ENCODE assay signal across 8 cellular contexts in the genomic region with DNA sequence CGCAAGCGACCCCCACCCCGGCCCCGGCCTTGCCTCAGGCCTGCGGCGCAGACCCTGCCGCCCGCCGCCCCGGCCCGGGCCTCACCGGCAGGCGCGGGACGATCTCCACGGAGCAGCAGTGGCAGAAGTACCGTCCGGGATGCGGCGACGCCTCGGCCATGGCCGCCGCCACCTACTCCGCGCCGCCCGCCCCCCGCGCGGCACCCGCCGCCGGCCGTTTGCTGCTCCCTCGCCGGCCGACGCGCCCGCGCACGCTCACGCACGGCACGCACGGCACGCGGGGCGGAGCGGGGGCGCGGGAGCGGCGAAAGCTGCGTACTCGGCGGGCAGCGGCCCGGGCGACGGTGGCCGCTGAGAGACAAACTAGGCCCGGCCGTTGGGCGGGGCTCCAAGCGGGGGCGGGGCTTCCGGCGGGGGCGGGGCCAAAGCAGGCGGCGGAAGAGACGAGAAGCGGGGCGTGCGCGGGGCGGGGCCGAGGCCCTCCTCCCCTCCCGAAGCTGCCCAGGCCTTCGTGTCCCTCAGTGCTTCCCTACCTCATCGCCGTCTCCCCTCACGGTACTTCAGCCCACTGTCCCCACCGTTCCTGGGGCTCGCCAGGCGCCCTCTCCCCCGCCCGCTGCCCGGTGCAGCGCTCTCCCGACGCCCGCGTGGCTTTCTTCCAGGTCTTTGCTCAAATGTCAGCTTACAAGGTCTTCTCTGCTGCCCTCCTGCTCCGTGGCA. TPM values are rescaled to one million over a fixed set of nuclear protein-coding genes. Genes with fewer than 3 reads are reported as not detected.
A peak's percentile ranks its signal among the peaks of the same experiment; 100 is the strongest.
DNase-seq lines count a peak whose midpoint lies in the region; ATAC-seq, FAIRE-seq and TF ChIP-seq lines count a peak whose summit lies in the region.

Gene RNF126, minus strand, starts transcription at position 253 of the 720 bp plus-strand sequence. Its CDS starts 93 bp downstream, at position 160.

- H3K79me2 ChIP-seq in H1 (ENCODE audit: control insufficient read depth in 1 of 2, insufficient read depth in 2 of 2, low read length in 2 of 2) = peaks cover 45 to 48% of the 10 kb centered on the region in 2 experiments

- H3K9ac ChIP-seq in H1 (replicated peaks in 1 of 4; ENCODE audit: extremely low read depth in 1 of 4, low read depth in 3 of 4, low read length in 3 of 4) (peak within 1 kb of the TSS; percentile 59 to 85 (median 78)), mesenchymal stem cell (ENCODE audit: low read length) (peak within 1 kb of the TSS; percentile 90)

- H4K20me1 ChIP-seq in H1 (replicated peaks in 1 of 2; ENCODE audit: control insufficient read depth in 1 of 2, insufficient read depth in 2 of 2, low read length in 2 of 2) = peaks cover 29 to 30% of the 10 kb centered on the region in 2 experiments

- TF ChIP-seq EP300 in H1 (IDR thresholded peaks at IDR 0.05; ENCODE audit: borderline replicate concordance in 1 of 2, low read depth in 2 of 2, low read length in 2 of 2) = no peak

- H4K8ac ChIP-seq in H1 (ENCODE audit: extremely low read depth, insufficient read depth, low read length) = peak within 1 kb of the TSS; percentile 93
- peak within 1 kb of the TSS; percentile 100 for H4K8ac ChIP-seq in mesenchymal stem cell (ENCODE audit: low read length)

- no peak within 1 kb of the TSS for H4K5ac ChIP-seq in H1 (ENCODE audit: insufficient read length, low read depth, low read length)

- H3K9me3 ChIP-seq in H1 (ENCODE audit: insufficient read depth in 2 of 2, low read depth in 1 of 2, low read length in 1 of 2) = peaks cover 5 to 6% of the 10 kb centered on the region in 2 experiments; a peak in 2 of 4 replicates
- no peaks in the 10 kb centered on the region for H3K9me3 ChIP-seq in mesenchymal stem cell (ENCODE audit: control insufficient read depth, low read length)

- no peak within 1 kb of the TSS for H3K56ac ChIP-seq in H1 (replicated peaks; ENCODE audit: insufficient read length, low read depth, low read length)

- H2AFZ ChIP-seq in H1 (ENCODE audit: low read length) (peak within 1 kb of the TSS; percentile 1; the same call in 1 of the 2 replicates), mesenchymal stem cell (ENCODE audit: low read depth, low read length) (peak within 1 kb of the TSS; percentile 90)

- peak within 1 kb of the TSS; percentile 91 to 97 for H3K4me3 Mint-ChIP-seq in CD14-positive monocyte

- H2BK12ac ChIP-seq in H1 (ENCODE audit: low read depth, low read length) (0 out of 2 replicates have a peak within 1 kb of the TSS, but pooled peaks have one; percentile 1), mesenchymal stem cell (ENCODE audit: low read length in 2 of 2) (peak within 1 kb of the TSS; percentile 51 to 95)

- H3K14ac ChIP-seq in H1 (ENCODE audit: insufficient read length) (no peak within 1 kb of the TSS), mesenchymal stem cell (ENCODE audit: low read length in 2 of 2) (peak within 1 kb of the TSS; percentile 83 to 97)

- POLR2A ChIA-PET in H1 (lab: Charles Lee; ENCODE audit: partially characterized antibody) = interaction anchor here (0.6 to 1.6 kb wide), 14 partner anchors 11 to 719 kb away, joined by 3 to 10 read pairs (median 3); no protein-coding TSS in a partner anchor

- H3K4ac ChIP-seq in H1 (replicated peaks; ENCODE audit: insufficient read length, low read depth, low read length) (peak within 1 kb of the TSS; percentile 78), mesenchymal stem cell (ENCODE audit: low read depth in 1 of 2, low read length in 2 of 2) (peak within 1 kb of the TSS; percentile 97)

- no peak for TF ChIP-seq CTCF in CD14-positive monocyte (IDR thresholded peaks at IDR 0.05)
- no peak for TF ChIP-seq CTCF in H1 (IDR thresholded peaks at IDR 0.05; ENCODE audit: control extremely low read depth in 1 of 3, insufficient read depth in 1 of 3, low read depth in 1 of 3, low read length in 3 of 3)

- H4K91ac ChIP-seq in H1 (replicated peaks; ENCODE audit: insufficient read length, low read length) = peak within 1 kb of the TSS; percentile 55
- peak within 1 kb of the TSS; percentile 97 for H4K91ac ChIP-seq in mesenchymal stem cell (ENCODE audit: low read length)

- H2AK5ac ChIP-seq in H1 (ENCODE audit: low read depth, low read length) = peak within 1 kb of the TSS; percentile 60; the same call in 1 of the 2 replicates
- peak within 1 kb of the TSS; percentile 99 for H2AK5ac ChIP-seq in mesenchymal stem cell (ENCODE audit: low read length, severe bottlenecking)

- H3K4me2 ChIP-seq in H1 (ENCODE audit: insufficient read depth in 1 of 2, low read depth in 2 of 2, low read length in 2 of 2) = peak within 1 kb of the TSS; percentile 80 to 93
- peak within 1 kb of the TSS; percentile 59 for H3K4me2 ChIP-seq in mesenchymal stem cell (ENCODE audit: low read length, poor library complexity, severe bottlenecking)

- CTCF ChIA-PET in H1 (lab: Charles Lee; ENCODE audit: partially characterized antibody) = interaction anchor here (0.7 to 1.2 kb wide), 5 partner anchors 45 to 78 kb away, joined by 3 to 5 read pairs (median 3); partner anchors contain the start of gene PALM

- peak within 1 kb of the TSS; percentile 86 to 96 (median 93) for H3K27ac Mint-ChIP-seq in CD14-positive monocyte

- H3K27me3 ChIP-seq in H1 (replicated peaks in 1 of 4; ENCODE audit: control insufficient read depth in 3 of 4, extremely low read depth in 1 of 4, insufficient read depth in 3 of 4, low read length in 3 of 4) = peaks cover 0 to 6% (median 2%) of the 10 kb centered on the region in 4 experiments; a peak in 1 of 7 replicates
- H3K27me3 ChIP-seq in mesenchymal stem cell (ENCODE audit: control insufficient read depth in 1 of 2, insufficient read depth in 1 of 2, low read length in 2 of 2) = no peaks in the 10 kb centered on the region

- peaks cover 2 to 17% of the 10 kb centered on the region in 2 donors for H3K36me3 Mint-ChIP-seq in CD14-positive monocyte

- H3K36me3 ChIP-seq in H1 (ENCODE audit: control insufficient read depth in 2 of 4, insufficient read depth in 4 of 4, low read length in 3 of 4) (no peaks in the 10 kb centered on the region; a peak in 1 of 8 replicates), mesenchymal stem cell (ENCODE audit: control insufficient read depth in 1 of 2, insufficient read depth in 2 of 2, low read depth in 1 of 2, low read length in 2 of 2) (peaks cover 0 to 34% of the 10 kb centered on the region in 2 experiments)

- FAIRE-seq in HTR-8/SVneo (lab: Jason Lieb, UNC) = peak; percentile 81
- FAIRE-seq in H1 (lab: Jason Lieb, UNC) = no peak

- H3K4me1 ChIP-seq in H1 (replicated peaks in 1 of 4; ENCODE audit: control insufficient read depth in 3 of 4, insufficient read depth in 4 of 4, low read length in 3 of 4) = peaks cover 0 to 14% (median 6%) of the 10 kb centered on the region in 4 experiments; a peak in 5 of 7 replicates
- H3K4me1 ChIP-seq in mesenchymal stem cell (ENCODE audit: control insufficient read depth, insufficient read depth, low read depth, low read length) = peaks cover 38% of the 10 kb centered on the region

- H2BK20ac ChIP-seq in H1 (ENCODE audit: low read length) = no peak within 1 kb of the TSS

- no peak for TF ChIP-seq RAD21 in H1 (IDR thresholded peaks at IDR 0.05 in 1 of 2, conservative IDR thresholded peaks at IDR 0.05 in 1 of 2; ENCODE audit: low read depth in 2 of 2, low read length in 2 of 2)

- H3K18ac ChIP-seq in H1 (ENCODE audit: extremely low read depth, low read length) (peak within 1 kb of the TSS; percentile 71), mesenchymal stem cell (ENCODE audit: low read depth in 1 of 2, low read length in 2 of 2) (peak within 1 kb of the TSS; percentile 95 to 97)

- H3K23ac ChIP-seq in H1 (ENCODE audit: insufficient read length) (no peak within 1 kb of the TSS), mesenchymal stem cell (ENCODE audit: low read length in 2 of 2) (peak within 1 kb of the TSS; percentile 75 to 82)

- peaks cover 0 to 1% (median 0%) of the 10 kb centered on the region in 3 donors for H3K27me3 Mint-ChIP-seq in CD14-positive monocyte (ENCODE audit: low read depth in 3 of 3)

- DNase-seq in CD14-positive monocyte (ENCODE audit: low spot score) (peak; percentile 88), HTR-8/SVneo (ENCODE audit: insufficient read length, low spot score) (peak; percentile 74), NOMO-1 treated with DMSO at 0.1 percent for 48 hours (lab: John Stamatoyannopoulos, UW; ENCODE audit: unreplicated experiment) (peak; percentile 89), H1 (ENCODE audit: low read depth in 1 of 2, low spot score in 2 of 2) (peak; percentile 53 to 88), mesenchymal stem cell (peak; percentile 86)
- DNase-seq in activated CD8-positive, alpha-beta memory T cell treated with anti-CD3 and anti-CD28 coated beads for 48 hours (ENCODE audit: low read depth in 2 of 3, low spot score in 2 of 3) = peak; percentile 90 to 96 (median 93)
- peak; percentile 85 for DNase-seq in stimulated activated CD8-positive, alpha-beta memory T cell treated with anti-CD3 and anti-CD28 coated beads, Interleukin-12 subunit alpha, Interleukin-12 subunit beta, amount 100 ng/mL, for 24 hours (ENCODE audit: extremely low read depth)

- H2BK15ac ChIP-seq in H1 (ENCODE audit: low read length) (peak within 1 kb of the TSS; percentile 19; the same call in 1 of the 2 replicates), mesenchymal stem cell (ENCODE audit: low read depth, poor library complexity, severe bottlenecking) (peak within 1 kb of the TSS; percentile 78)

- H2BK5ac ChIP-seq in H1 (ENCODE audit: low read depth, low read length) = peak within 1 kb of the TSS; percentile 61; the same call in 1 of the 2 replicates
- peak within 1 kb of the TSS; percentile 50 for H2BK5ac ChIP-seq in mesenchymal stem cell (ENCODE audit: low read depth, low read length, poor library complexity, severe bottlenecking)

- peak within 1 kb of the TSS; percentile 55 for H3K27ac ChIP-seq in H1 (ENCODE audit: low read depth, low read length)
- H3K27ac ChIP-seq in mesenchymal stem cell (ENCODE audit: low read length, poor library complexity, severe bottlenecking) = peak within 1 kb of the TSS; percentile 67

- H2BK120ac ChIP-seq in H1 (replicated peaks; ENCODE audit: low read depth, low read length) (no peak within 1 kb of the TSS), mesenchymal stem cell (ENCODE audit: low read depth, low read length) (peak within 1 kb of the TSS; percentile 64)

- no peak; a peak in 1 of 3 replicates for TF ChIP-seq POLR2A in H1 (IDR thresholded peaks at IDR 0.05; ENCODE audit: control extremely low read depth in 1 of 2, low read depth in 2 of 2, low read length in 2 of 2)

- H3K9me3 Mint-ChIP-seq in CD14-positive monocyte = peaks cover 0 to 4% (median 0%) of the 10 kb centered on the region in 7 donors

- peak within 1 kb of the TSS; percentile 76 to 99 (median 78) for H3K4me3 ChIP-seq in H1 (ENCODE audit: extremely low read depth in 1 of 4, insufficient read depth in 2 of 4, low read depth in 3 of 4, low read length in 4 of 4)
- peak within 1 kb of the TSS; percentile 90 to 98 for H3K4me3 ChIP-seq in mesenchymal stem cell (ENCODE audit: insufficient read depth in 1 of 2, low read depth in 1 of 2, low read length in 2 of 2)

- H3K23me2 ChIP-seq in H1 (ENCODE audit: low read depth, low read length) = peaks cover 3% of the 10 kb centered on the region; the same call in 1 of the 2 replicates

- H3K79me1 ChIP-seq in H1 (ENCODE audit: low read depth, low read length) (no peaks in the 10 kb centered on the region; the same call in 1 of the 2 replicates), mesenchymal stem cell (replicated peaks; ENCODE audit: low read length, poor library complexity, severe bottlenecking) (peaks cover 1% of the 10 kb centered on the region)

- intact Hi-C loops in CD14-positive monocyte (cut with micrococcal nuclease) = loop anchor here (1.0 to 5.0 kb wide), 6 partner anchors 18 to 134 kb away; partner anchors contain the start of genes BSG (in 1 of the 2), POLRMT (in 1 of the 2) and PTBP1 (in 1 of the 2)

- H3K4me1 Mint-ChIP-seq in CD14-positive monocyte = peaks cover 60% of the 10 kb centered on the region

- 11% methylated on average over 63 of the region's 97 CpGs; no CpG with 5 or more reads in 1 of the 2 experiments for whole genome bisulfite sequencing in H1 (ENCODE audit: extremely low coverage in 1 of 2, insufficient coverage in 1 of 2, insufficient read length in 1 of 2, insufficient replicate concordance in 2 of 2, low coverage in 1 of 2, low lambda C conversion rate in 2 of 2, missing lambda C conversion rate in 1 of 2), 2 experiments
- WGBS in mesenchymal stem cell = 7% methylated on average over 68 of the region's 97 CpGs

- peak; percentile 43 for ATAC-seq in GM19463 (IDR thresholded peaks at IDR 0.05; ENCODE audit: unreplicated experiment)

RNA-seq across cellular contexts. Expression of gene RNF126, which starts in this region (rescaled TPM):
- polyA plus RNA-seq in CD14-positive monocyte = 10 to 100 TPM; 29.1 to 31.6 TPM
- 64.7 and 68.0 TPM in 2 replicates for total RNA-seq in H1 (2021; fragmentation: NEBNext Ultra II Directional; extraction: Animal tissue kit (Norgen Biotek cat#: 25700))
- 21.8 and 56.5 TPM in 2 replicates for polyA plus RNA-seq in H1 (2011; rRNA removed)
- polyA plus RNA-seq in H1 (2011; cell fraction: cytosol; rRNA removed) = 41.8 TPM
- 90.9 TPM for polyA plus RNA-seq in H1 (2011; cell fraction: nucleus; rRNA removed)
- polyA plus RNA-seq in H1 (2012, experiment 1 of 2) = 43.7 to 67.7 TPM (median 63.8 TPM) in 4 replicates
- polyA plus RNA-seq in H1 (2012, experiment 2 of 2) = 52.5 TPM
- polyA plus RNA-seq in H1 (2013, experiment 1 of 2) = 85.5 TPM
- 80.6 TPM for polyA plus RNA-seq in H1 (2013, experiment 2 of 2)
- 5.7 and 7.1 TPM in 2 replicates for polyA minus RNA-seq in H1 (2011; rRNA and poly(A)+ RNA removed)
- 31.9 TPM for polyA minus RNA-seq in H1 (2011; cell fraction: cytosol; rRNA and poly(A)+ RNA removed)
- polyA minus RNA-seq in H1 (2011; cell fraction: nucleus; rRNA and poly(A)+ RNA removed) = 33.1 TPM
- polyA plus RNA-seq in mesenchymal stem cell (2013, experiment 1 of 2) = 41.9 TPM
- polyA plus RNA-seq in mesenchymal stem cell (2013, experiment 2 of 2) = 43.6 TPM

Comparison
In these comparisons a context has a peak if more than half of its experiments do, and no peak if none do; other contexts are left out.
1. Peak in every context shown above with its lines: DNase-seq, ATAC-seq, H3K4me3 ChIP-seq and H3K27ac ChIP-seq.